ENCODE assay signal across 24 cellular contexts in the genomic region with DNA sequence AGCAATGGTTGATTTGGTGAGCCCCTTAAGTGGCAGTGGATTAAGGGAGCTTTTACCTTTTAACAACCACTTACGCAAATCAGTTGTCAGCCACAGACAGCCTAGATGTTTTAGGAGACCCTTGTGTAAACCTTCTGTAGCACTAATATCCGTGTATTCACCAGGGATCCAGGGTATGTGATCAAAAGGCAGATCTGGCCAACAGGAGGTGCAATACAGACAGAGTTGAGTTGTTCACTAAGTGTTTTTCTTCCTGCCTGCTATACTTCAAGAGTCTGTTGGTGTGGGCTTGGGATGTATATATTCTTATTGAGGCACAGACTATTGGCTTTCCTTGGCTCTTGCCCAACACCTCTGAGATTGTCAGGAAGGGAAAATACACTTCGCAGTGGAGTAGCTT.
DNase-seq lines count a peak whose midpoint lies in the region; ATAC-seq and TF ChIP-seq lines count a peak whose summit lies in the region.
"Had no signal": no experiment of that assay in that cellular context is flagged by ENCODE, and none has a peak within 500 bp of the region (broad histone marks: within the 10 kb centered on the region; RNA-seq: fewer than 3 reads in every experiment).

No MANE protein-coding gene starts in this region.

- H3K36me3 Mint-ChIP-seq in WTC11 (peaks cover 20% of the 10 kb centered on the region), endothelial cell (ENCODE audit: low read depth, unreplicated experiment) (no peaks in the 10 kb centered on the region)
- H3K36me3 Mint-ChIP-seq: CD8-positive, alpha-beta T cell; stimulated activated effector memory CD8-positive, alpha-beta T cell treated with anti-CD3 and anti-CD28 coated beads, Interleukin-12 subunit alpha, Interleukin-12 subunit beta, amount 100 ng/mL, for 72 hours had no signal

- peaks cover 2% of the 10 kb centered on the region for H3K4me1 ChIP-seq in mesenchymal stem cell (ENCODE audit: control insufficient read depth, insufficient read depth, low read depth, low read length)
- H3K4me1 ChIP-seq: adrenal gland, gastroesophageal sphincter, SJSA1, testis had no signal

- H2BK5ac ChIP-seq in mesenchymal stem cell (ENCODE audit: low read depth, low read length, poor library complexity, severe bottlenecking) = no peak overlapping the region

- H3K9me3 Mint-ChIP-seq in WTC11 (peaks cover 19% of the 10 kb centered on the region), endothelial cell (ENCODE audit: unreplicated experiment) (no peaks in the 10 kb centered on the region)
- H3K9me3 Mint-ChIP-seq: activated CD4-positive, alpha-beta memory T cell treated with anti-CD3 and anti-CD28 coated beads, Interleukin-2, amount 10 ng/mL, durations not matched to agents 7 days and 5 days had no signal

- H3K27ac Mint-ChIP-seq in WTC11 = no peak overlapping the region
- no peak overlapping the region for H3K27ac Mint-ChIP-seq in endothelial cell (ENCODE audit: unreplicated experiment)
- H3K27ac Mint-ChIP-seq: activated CD4-positive, alpha-beta memory T cell treated with anti-CD3 and anti-CD28 coated beads, Interleukin-2, amount 10 ng/mL, durations not matched to agents 7 days and 5 days; CD8-positive, alpha-beta T cell; nephron progenitor cell; progenitor cell of endocrine pancreas; stimulated activated effector memory CD8-positive, alpha-beta T cell treated with anti-CD3 and anti-CD28 coated beads, Interleukin-12 subunit alpha, Interleukin-12 subunit beta, amount 100 ng/mL, for 72 hours had no signal

- DNase-seq in Jurkat, Clone E6-1 (ENCODE audit: low read depth, low spot score) = peak; percentile 1
- no peak for DNase-seq in WTC11 (ENCODE audit: low spot score)
- DNase-seq in mesenchymal stem cell = no peak
- no peak for DNase-seq in endothelial cell (ENCODE audit: low spot score)
- DNase-seq in SIG-M5 treated with dmso at 0.1 percent for 504 hours (lab: John Stamatoyannopoulos, UW; ENCODE audit: unreplicated experiment) = no peak
- DNase-seq in dorsolateral prefrontal cortex = no peak
- DNase-seq: activated CD4-positive, alpha-beta memory T cell treated with anti-CD3 and anti-CD28 coated beads, Interleukin-2, amount 10 ng/mL, durations not matched to agents 7 days and 5 days; activated CD4-positive, CD25-positive, alpha-beta regulatory T cell; activated T-cell treated with anti-CD3 and anti-CD28 coated beads for 4 hours; adrenal gland; CD8-positive, alpha-beta T cell; DMS79 treated with DMSO at 0.1 percent for 48 hours; left cardiac atrium; midbrain; NCI-H1092 treated with DMSO at 0.1 percent for 48 hours; NCI-H2081; NCI-H510A treated with DMSO at 0.1 percent for 48 hours; nephron progenitor cell; testis had no signal

- H3K9me3 ChIP-seq in mesenchymal stem cell (ENCODE audit: control insufficient read depth, low read length) = peaks cover 3% of the 10 kb centered on the region
- H3K9me3 ChIP-seq: adrenal gland, gastroesophageal sphincter, SJSA1, testis had no signal

- no peak overlapping the region for H3K4me2 ChIP-seq in mesenchymal stem cell (ENCODE audit: low read length, poor library complexity, severe bottlenecking)

- no peak overlapping the region for H3K23ac ChIP-seq in mesenchymal stem cell (ENCODE audit: low read length in 2 of 2)

- no peak overlapping the region for H3K9ac ChIP-seq in mesenchymal stem cell (ENCODE audit: low read length)

- H3K4me1 Mint-ChIP-seq in WTC11 = peaks cover 37% of the 10 kb centered on the region
- no peaks in the 10 kb centered on the region for H3K4me1 Mint-ChIP-seq in endothelial cell (ENCODE audit: unreplicated experiment)
- H3K4me1 Mint-ChIP-seq: activated CD4-positive, alpha-beta memory T cell treated with anti-CD3 and anti-CD28 coated beads, Interleukin-2, amount 10 ng/mL, durations not matched to agents 7 days and 5 days; stimulated activated effector memory CD8-positive, alpha-beta T cell treated with anti-CD3 and anti-CD28 coated beads, Interleukin-12 subunit alpha, Interleukin-12 subunit beta, amount 100 ng/mL, for 72 hours had no signal

- 76% methylated on average over 2 of the region's 3 CpGs for WGBS in mesenchymal stem cell

- CTCF ChIA-PET in WTC11 (lab: Charles Lee) = interaction anchor here (1.4 to 3.6 kb wide), 2 partner anchors 12 to 487 kb away, joined by 3 to 15 read pairs; no protein-coding TSS in a partner anchor

- no peak overlapping the region for H3K14ac ChIP-seq in mesenchymal stem cell (ENCODE audit: low read length in 2 of 2)

- H2BK15ac ChIP-seq in mesenchymal stem cell (ENCODE audit: low read depth, poor library complexity, severe bottlenecking) = no peak overlapping the region

- H3K36me3 ChIP-seq in mesenchymal stem cell (ENCODE audit: control insufficient read depth in 1 of 2, insufficient read depth in 2 of 2, low read depth in 1 of 2, low read length in 2 of 2) = no peaks in the 10 kb centered on the region
- H3K36me3 ChIP-seq: adrenal gland, gastroesophageal sphincter, SJSA1 had no signal

- no peak overlapping the region for H3K4me3 ChIP-seq in Jurkat, Clone E6-1 (ENCODE audit: low read length)
- H3K4me3 ChIP-seq in mesenchymal stem cell (ENCODE audit: insufficient read depth in 1 of 2, low read depth in 1 of 2, low read length in 2 of 2) (no peak overlapping the region), dorsolateral prefrontal cortex (no peak overlapping the region)
- H3K4me3 ChIP-seq: adrenal gland, gastroesophageal sphincter, SJSA1, testis had no signal

- no peak overlapping the region for H3K18ac ChIP-seq in mesenchymal stem cell (ENCODE audit: low read depth in 1 of 2, low read length in 2 of 2)

- H3K27me3 Mint-ChIP-seq in WTC11 (ENCODE audit: low read depth) (no peaks in the 10 kb centered on the region), endothelial cell (ENCODE audit: unreplicated experiment) (no peaks in the 10 kb centered on the region)
- H3K27me3 Mint-ChIP-seq: activated CD4-positive, alpha-beta memory T cell treated with anti-CD3 and anti-CD28 coated beads, Interleukin-2, amount 10 ng/mL, durations not matched to agents 7 days and 5 days; progenitor cell of endocrine pancreas had no signal

- POLR2A ChIA-PET in WTC11 (lab: Charles Lee) = no interaction called here

- H2BK120ac ChIP-seq in mesenchymal stem cell (ENCODE audit: low read depth, low read length) = no peak overlapping the region

- H3K4me3 Mint-ChIP-seq in WTC11 (no peak overlapping the region), endothelial cell (ENCODE audit: unreplicated experiment) (no peak overlapping the region)
- H3K4me3 Mint-ChIP-seq: activated CD4-positive, alpha-beta memory T cell treated with anti-CD3 and anti-CD28 coated beads, Interleukin-2, amount 10 ng/mL, durations not matched to agents 7 days and 5 days; CD8-positive, alpha-beta T cell; nephron progenitor cell; stimulated activated effector memory CD8-positive, alpha-beta T cell treated with anti-CD3 and anti-CD28 coated beads, Interleukin-12 subunit alpha, Interleukin-12 subunit beta, amount 100 ng/mL, for 72 hours had no signal

- intact Hi-C loops in dorsolateral prefrontal cortex (cut with DNase I) = no loop called here

- peak; percentile 55 for ATAC-seq in WTC11
- ATAC-seq: CD8-positive, alpha-beta T cell; gastroesophageal sphincter; left cardiac atrium; stimulated activated effector memory CD8-positive, alpha-beta T cell treated with anti-CD3 and anti-CD28 coated beads, Interleukin-12 subunit alpha, Interleukin-12 subunit beta, amount 100 ng/mL, for 72 hours had no signal

- TF ChIP-seq CTCF in C4-2B (conservative IDR thresholded peaks at IDR 0.05) (peak; percentile 5; the same call in 1 of the 2 replicates), WTC11 (IDR thresholded peaks at IDR 0.05) (no peak), endothelial cell (IDR thresholded peaks at IDR 0.05; ENCODE audit: unreplicated experiment) (no peak), dorsolateral prefrontal cortex (IDR thresholded peaks at IDR 0.05 in 54 of 56, conservative IDR thresholded peaks at IDR 0.05 in 2 of 56; ENCODE audit: low read depth in 1 of 56, partially characterized antibody in 56 of 56) (no peak)

- no peak overlapping the region for H4K8ac ChIP-seq in mesenchymal stem cell (ENCODE audit: low read length)

- H4K91ac ChIP-seq in mesenchymal stem cell (ENCODE audit: low read length) = no peak overlapping the region

- H2AFZ ChIP-seq in mesenchymal stem cell (ENCODE audit: low read depth, low read length) = no peak overlapping the region

- no peak overlapping the region for H2AK5ac ChIP-seq in mesenchymal stem cell (ENCODE audit: low read length, severe bottlenecking)

- no peak overlapping the region for H2BK12ac ChIP-seq in mesenchymal stem cell (ENCODE audit: low read length in 2 of 2)

- no peaks in the 10 kb centered on the region for H3K79me1 ChIP-seq in mesenchymal stem cell (replicated peaks; ENCODE audit: low read length, poor library complexity, severe bottlenecking)

- no peak overlapping the region for H3K27ac ChIP-seq in C4-2B
- peak overlapping the region; percentile 37 for H3K27ac ChIP-seq in mesenchymal stem cell (ENCODE audit: low read length, poor library complexity, severe bottlenecking)
- H3K27ac ChIP-seq in dorsolateral prefrontal cortex = no peak overlapping the region
- H3K27ac ChIP-seq: adrenal gland, gastroesophageal sphincter, SJSA1, testis had no signal

- no peak overlapping the region for H3K4ac ChIP-seq in mesenchymal stem cell (ENCODE audit: low read depth in 1 of 2, low read length in 2 of 2)

- no peaks in the 10 kb centered on the region for H3K27me3 ChIP-seq in mesenchymal stem cell (ENCODE audit: control insufficient read depth in 1 of 2, insufficient read depth in 1 of 2, low read length in 2 of 2)
- H3K27me3 ChIP-seq in dorsolateral prefrontal cortex = peaks cover 0 to 9% (median 0%) of the 10 kb centered on the region in 45 donors
- H3K27me3 ChIP-seq: adrenal gland, gastroesophageal sphincter, SJSA1, testis had no signal

TF ChIP-seq in WTC11, 78 proteins besides CTCF, POLR2A, EP300 and RAD21:
- TF ChIP-seq SMAD4 (CRISPR knock-in tag; IDR thresholded peaks at IDR 0.05) (no peak), ZNF138 (CRISPR knock-in tag; conservative IDR thresholded peaks at IDR 0.05) (no peak), ZNF121 (CRISPR knock-in tag; IDR thresholded peaks at IDR 0.05) (no peak)
